19 cellular contexts compared by ENCODE assay signal in the genomic region with DNA sequence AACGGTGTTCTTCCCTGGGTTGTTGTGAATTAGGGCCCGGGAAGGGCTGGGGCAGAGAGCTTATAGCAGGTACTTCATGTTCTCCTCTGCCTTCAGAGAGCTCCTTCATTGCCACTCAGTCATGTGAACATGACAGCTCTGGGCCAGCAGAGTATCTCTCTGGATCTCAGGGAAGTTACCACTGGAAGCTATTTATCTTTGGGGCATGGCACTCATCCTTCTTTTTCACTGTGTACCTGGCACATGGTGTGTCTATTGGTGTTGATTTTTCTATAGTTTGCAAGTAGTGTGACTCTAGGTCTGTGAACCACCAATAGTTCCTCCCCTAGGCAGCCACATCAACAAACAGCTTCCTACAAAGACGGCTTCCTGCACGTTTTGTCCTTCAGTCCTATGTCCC.
A peak's percentile ranks its signal among the peaks of the same experiment; 100 is the strongest.
DNase-seq lines count a peak whose midpoint lies in the region; ATAC-seq, FAIRE-seq and TF ChIP-seq lines count a peak whose summit lies in the region.
"Had no signal": no experiment of that assay in that cellular context is flagged by ENCODE, and none has a peak within 500 bp of the region (broad histone marks: within the 10 kb centered on the region; RNA-seq: fewer than 3 reads in every experiment).

No MANE protein-coding gene starts in this region.

- peak overlapping the region; percentile 20; the same call in 1 of the 2 replicates for H3K27ac ChIP-seq in 22Rv1
- no peak overlapping the region for H3K27ac ChIP-seq in IMR-90 (ENCODE audit: insufficient read depth, low read length)
- H3K27ac ChIP-seq: BLaER1, KMS-11 had no signal

- no peaks in the 10 kb centered on the region; a peak in 1 of 4 replicates for H3K79me1 ChIP-seq in IMR-90 (ENCODE audit: low read depth in 1 of 2, low read length in 2 of 2)

- H2BK120ac ChIP-seq in IMR-90 (ENCODE audit: low read depth, low read length), result peak overlapping the region; percentile 87

- TF ChIP-seq CTCF in 22Rv1 (IDR thresholded peaks at IDR 0.05), result no peak
- TF ChIP-seq CTCF in IMR-90 (conservative IDR thresholded peaks at IDR 0.05; ENCODE audit: low read depth, low read length), result no peak
- TF ChIP-seq CTCF in mucosa of descending colon (IDR thresholded peaks at IDR 0.05), result no peak
- no peak for TF ChIP-seq CTCF in D721Med (IDR thresholded peaks at IDR 0.05; ENCODE audit: insufficient read depth, missing control alignments)

- no peak overlapping the region for H3K23ac ChIP-seq in IMR-90 (ENCODE audit: low read depth, low read length)

- in situ Hi-C loops in IMR-90 (cut with MboI; ENCODE audit: low sequenced_read_pairs), result no loop called here

- H3K4me1 ChIP-seq in IMR-90 (ENCODE audit: control insufficient read depth, insufficient read depth, low read length) (peaks cover 10% of the 10 kb centered on the region), mucosa of descending colon (ENCODE audit: low read depth) (no peaks in the 10 kb centered on the region)
- H3K4me1 ChIP-seq: BLaER1 had no signal

- ATAC-seq in IMR-90 (ENCODE audit: low read depth), result no peak
- no peak for ATAC-seq in central memory CD8-positive, alpha-beta T cell (replicated peaks; ENCODE audit: extremely low read depth, poor library complexity, severe bottlenecking)
- peak; percentile 46 for ATAC-seq in mucosa of descending colon
- ATAC-seq in HG02623 (IDR thresholded peaks at IDR 0.05; ENCODE audit: unreplicated experiment), result no peak
- ATAC-seq: GM12878 had no signal

- H3K9me3 Mint-ChIP-seq in central memory CD8-positive, alpha-beta T cell, result no peaks in the 10 kb centered on the region

- H2AFZ ChIP-seq in IMR-90 (replicated peaks; ENCODE audit: low read length, poor library complexity), result peak overlapping the region; percentile 26

- peak overlapping the region; percentile 79 for H4K91ac ChIP-seq in IMR-90 (ENCODE audit: insufficient read depth, low read depth, low read length)

- no peak for TF ChIP-seq POLR2A in IMR-90 (IDR thresholded peaks at IDR 0.05; ENCODE audit: low read depth, low read length)
- no peak for TF ChIP-seq POLR2A in H54 (IDR thresholded peaks at IDR 0.05; ENCODE audit: low read depth, low read length)

- no peak overlapping the region for H3K4me2 ChIP-seq in IMR-90 (ENCODE audit: low read depth, low read length)
- H3K4me2 ChIP-seq: BLaER1, KMS-11 had no signal

- peak overlapping the region; percentile 54 for H2BK20ac ChIP-seq in IMR-90 (ENCODE audit: low read depth, low read length)

- intact Hi-C loops in IMR-90 (cut with micrococcal nuclease), result no loop called here
- intact Hi-C loops in mucosa of descending colon (cut with DNase I, micrococcal nuclease), result no loop called here

- H3K27me3 ChIP-seq in IMR-90 (ENCODE audit: control insufficient read depth, insufficient read depth, low read length), result no peaks in the 10 kb centered on the region
- H3K27me3 ChIP-seq: BLaER1 had no signal

- H3K4ac ChIP-seq in IMR-90 (ENCODE audit: low read depth, low read length), result peak overlapping the region; percentile 70

- H3K27me3 Mint-ChIP-seq in central memory CD8-positive, alpha-beta T cell, result peaks cover 29% of the 10 kb centered on the region

- peak overlapping the region; percentile 34; the same call in 1 of the 2 replicates for H3K14ac ChIP-seq in IMR-90 (replicated peaks; ENCODE audit: low read depth, low read length)

- no peaks in the 10 kb centered on the region for H3K36me3 Mint-ChIP-seq in central memory CD8-positive, alpha-beta T cell (ENCODE audit: insufficient read depth)
- H3K36me3 Mint-ChIP-seq: CD4-positive, alpha-beta memory T cell had no signal

- H2AK5ac ChIP-seq in IMR-90 (ENCODE audit: low read depth, low read length), result peak overlapping the region; percentile 68; the same call in 1 of the 2 replicates

- H3K56ac ChIP-seq in IMR-90 (ENCODE audit: extremely low read depth, insufficient read depth, low read length), result peak overlapping the region; percentile 10; the same call in 1 of the 2 replicates

- 90% methylated on average over 2 of the region's 4 CpGs; no CpG with 5 or more reads in 1 of the 2 experiments for whole genome bisulfite sequencing in IMR-90 (ENCODE audit: extremely low coverage in 2 of 2, insufficient read length in 1 of 2), 2 experiments

- CTCF ChIA-PET in IMR-90 (lab: Yijun Ruan, JAX), result interaction anchor here (0.5 to 1.0 kb wide), 2 partner anchors 31 to 214 kb away, joined by 3 to 7 read pairs; no protein-coding TSS in a partner anchor

- H2BK5ac ChIP-seq in IMR-90 (ENCODE audit: low read depth, low read length, poor library complexity, severe bottlenecking), result no peak overlapping the region

- H4K20me1 ChIP-seq in IMR-90 (ENCODE audit: insufficient read depth, low read length), result no peaks in the 10 kb centered on the region
- H4K20me1 ChIP-seq: BLaER1 had no signal

- no peaks in the 10 kb centered on the region for H3K36me3 ChIP-seq in IMR-90 (ENCODE audit: control insufficient read depth, insufficient read depth, low read length)
- H3K36me3 ChIP-seq in mucosa of descending colon (ENCODE audit: low read depth), result no peaks in the 10 kb centered on the region
- H3K36me3 ChIP-seq: BLaER1 had no signal

- peak overlapping the region; percentile 31 to 76; a peak in 3 of 4 replicates for H4K8ac ChIP-seq in IMR-90 (ENCODE audit: low read depth in 2 of 2, low read length in 2 of 2)

- POLR2A ChIA-PET in IMR-90 (lab: Charles Lee; ENCODE audit: unreplicated experiment), result no interaction called here

- H3K4me3 ChIP-seq in IMR-90 (ENCODE audit: insufficient read depth, low read depth, low read length) (no peak overlapping the region), mucosa of descending colon (no peak overlapping the region)
- H3K4me3 ChIP-seq: BLaER1, GM12878 had no signal

- H4K5ac ChIP-seq in IMR-90 (ENCODE audit: low read depth, low read length), result peak overlapping the region; percentile 49; the same call in 1 of the 2 replicates

- no peak overlapping the region for H2AK9ac ChIP-seq in IMR-90 (replicated peaks; ENCODE audit: low read depth, low read length, poor library complexity)

- peak overlapping the region; percentile 20 for H3K27ac Mint-ChIP-seq in central memory CD8-positive, alpha-beta T cell (ENCODE audit: low read depth)
- H3K27ac Mint-ChIP-seq: CD4-positive, alpha-beta memory T cell had no signal

- BruUV-seq in IMR-90 (replicated peaks; lab: Mats Ljungman, UMichigan), result no TSS peak

- dilution Hi-C loops in IMR-90 (cut with HindIII; ENCODE audit: low sequenced_read_pairs, unreplicated experiment), result no loop called here

- H3K4me1 Mint-ChIP-seq in central memory CD8-positive, alpha-beta T cell, result no peaks in the 10 kb centered on the region
- H3K4me1 Mint-ChIP-seq: CD4-positive, alpha-beta memory T cell had no signal

- FAIRE-seq in H54 (lab: Jason Lieb, UNC) (no peak), D721Med (lab: Jason Lieb, UNC) (no peak)
- FAIRE-seq: A204.1, GM12878 had no signal

- H3K4me3 Mint-ChIP-seq in central memory CD8-positive, alpha-beta T cell, result no peak overlapping the region
- H3K4me3 Mint-ChIP-seq: CD4-positive, alpha-beta memory T cell had no signal

- H3K9me3 ChIP-seq in IMR-90 (ENCODE audit: control insufficient read depth, insufficient read depth, low read length) (no peaks in the 10 kb centered on the region), mucosa of descending colon (no peaks in the 10 kb centered on the region)

- H3K18ac ChIP-seq in IMR-90 (ENCODE audit: low read depth, low read length), result peak overlapping the region; percentile 33; the same call in 1 of the 2 replicates

- TF ChIP-seq RAD21 in IMR-90 (IDR thresholded peaks at IDR 0.05; ENCODE audit: low read length), result no peak

- peaks cover 5% of the 10 kb centered on the region; the same call in 1 of the 2 replicates for H3K9me1 ChIP-seq in IMR-90 (ENCODE audit: insufficient read depth, low read length)

- peak overlapping the region; percentile 93; the same call in 2 of the 3 replicates for H2BK15ac ChIP-seq in IMR-90 (ENCODE audit: low read depth, low read length)

- no peak overlapping the region for H3K9ac ChIP-seq in IMR-90 (ENCODE audit: low read depth, low read length)
- H3K9ac ChIP-seq: BLaER1, KMS-11 had no signal

- no peak for DNase-seq in IMR-90
- no peak for DNase-seq in central memory CD8-positive, alpha-beta T cell (ENCODE audit: low spot score in 2 of 2)
- no peak for DNase-seq in mucosa of descending colon
- DNase-seq in NCI-H345 (lab: John Stamatoyannopoulos, UW), result no peak
- DNase-seq in H54 (ENCODE audit: insufficient read length, low spot score), result no peak
- DNase-seq in D721Med (ENCODE audit: insufficient read length, low spot score), result no peak
- DNase-seq: CD4-positive, alpha-beta memory T cell; DMS53; EL; HCEC 1CT; NCI-H1417 treated with DMSO at 0.1 percent for 48 hours; NCI-H187 treated with DMSO at 0.1 percent for 48 hours; NCI-H526 had no signal

TF ChIP-seq in IMR-90, 13 proteins besides CTCF, POLR2A, EP300 and RAD21:
- TF ChIP-seq BHLHE40 (IDR thresholded peaks at IDR 0.05; ENCODE audit: low read depth, low read length), result no peak
- TF ChIP-seq, protein P1, sequence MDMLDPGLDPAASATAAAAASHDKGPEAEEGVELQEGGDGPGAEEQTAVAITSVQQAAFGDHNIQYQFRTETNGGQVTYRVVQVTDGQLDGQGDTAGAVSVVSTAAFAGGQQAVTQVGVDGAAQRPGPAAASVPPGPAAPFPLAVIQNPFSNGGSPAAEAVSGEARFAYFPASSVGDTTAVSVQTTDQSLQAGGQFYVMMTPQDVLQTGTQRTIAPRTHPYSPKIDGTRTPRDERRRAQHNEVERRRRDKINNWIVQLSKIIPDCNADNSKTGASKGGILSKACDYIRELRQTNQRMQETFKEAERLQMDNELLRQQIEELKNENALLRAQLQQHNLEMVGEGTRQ (IDR thresholded peaks at IDR 0.05; ENCODE audit: low read depth, low read length), result no peak
- TF ChIP-seq MAFK (IDR thresholded peaks at IDR 0.05; ENCODE audit: low read depth, low read length), result no peak
- no peak for TF ChIP-seq NFE2L2 (IDR thresholded peaks at IDR 0.05; ENCODE audit: low read depth, low read length)
- no peak for TF ChIP-seq RFX5 (IDR thresholded peaks at IDR 0.05; ENCODE audit: low read depth, low read length)
- no peak for TF ChIP-seq SMC3 (IDR thresholded peaks at IDR 0.05; ENCODE audit: low read depth, low read length)
- TF ChIP-seq CHD1 (IDR thresholded peaks at IDR 0.05; ENCODE audit: low read depth, low read length), result no peak
- TF ChIP-seq, protein P2, sequence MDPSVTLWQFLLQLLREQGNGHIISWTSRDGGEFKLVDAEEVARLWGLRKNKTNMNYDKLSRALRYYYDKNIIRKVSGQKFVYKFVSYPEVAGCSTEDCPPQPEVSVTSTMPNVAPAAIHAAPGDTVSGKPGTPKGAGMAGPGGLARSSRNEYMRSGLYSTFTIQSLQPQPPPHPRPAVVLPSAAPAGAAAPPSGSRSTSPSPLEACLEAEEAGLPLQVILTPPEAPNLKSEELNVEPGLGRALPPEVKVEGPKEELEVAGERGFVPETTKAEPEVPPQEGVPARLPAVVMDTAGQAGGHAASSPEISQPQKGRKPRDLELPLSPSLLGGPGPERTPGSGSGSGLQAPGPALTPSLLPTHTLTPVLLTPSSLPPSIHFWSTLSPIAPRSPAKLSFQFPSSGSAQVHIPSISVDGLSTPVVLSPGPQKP (IDR thresholded peaks at IDR 0.05; ENCODE audit: borderline replicate concordance, low read depth, low read length), result no peak
- no peak for TF ChIP-seq FOS (IDR thresholded peaks at IDR 0.05; ENCODE audit: low read depth, low read length)
- TF ChIP-seq MXI1 (IDR thresholded peaks at IDR 0.05; ENCODE audit: borderline replicate concordance, low read depth, low read length), result no peak
